1 cellular context compared by ENCODE assay signal in the genomic region with DNA sequence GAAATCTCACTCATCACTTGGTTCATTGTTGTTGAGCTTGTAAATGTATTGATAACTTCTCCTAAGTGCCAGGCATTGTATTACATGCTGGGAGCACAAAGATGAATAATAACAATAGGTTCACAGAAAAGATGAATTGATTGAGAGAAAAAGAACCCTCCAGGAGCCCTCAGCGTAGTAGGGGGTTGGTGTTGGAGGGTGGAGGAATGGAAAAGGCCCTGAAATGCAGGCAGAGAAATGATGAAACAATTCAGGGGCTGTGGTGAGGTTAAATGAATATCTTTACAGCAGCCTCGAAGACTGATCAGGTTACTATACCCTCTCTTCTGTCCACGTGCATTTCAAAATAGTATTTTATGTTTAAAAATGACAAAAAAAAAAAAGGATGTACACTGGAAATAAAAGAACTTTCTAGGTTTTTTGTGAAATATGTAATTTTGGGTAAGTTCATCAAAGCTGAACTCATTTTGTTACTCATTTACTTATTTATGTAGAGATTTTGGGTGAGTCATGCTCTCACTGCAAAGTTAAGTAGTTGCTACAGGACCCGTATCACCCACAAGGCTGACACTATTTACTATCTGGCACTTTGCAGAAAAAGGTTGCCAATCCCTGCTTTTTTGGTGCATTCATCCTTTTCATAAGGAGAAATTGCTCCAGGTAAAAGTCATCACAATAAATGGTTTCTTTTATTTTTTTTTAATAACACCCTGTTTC.
TF ChIP-seq lines count a peak whose summit lies in the region.

No MANE protein-coding gene starts in this region.

TF ChIP-seq in H1, 55 proteins besides CTCF, POLR2A, EP300 and RAD21 (continued from another document):
- TF ChIP-seq, protein P1, sequence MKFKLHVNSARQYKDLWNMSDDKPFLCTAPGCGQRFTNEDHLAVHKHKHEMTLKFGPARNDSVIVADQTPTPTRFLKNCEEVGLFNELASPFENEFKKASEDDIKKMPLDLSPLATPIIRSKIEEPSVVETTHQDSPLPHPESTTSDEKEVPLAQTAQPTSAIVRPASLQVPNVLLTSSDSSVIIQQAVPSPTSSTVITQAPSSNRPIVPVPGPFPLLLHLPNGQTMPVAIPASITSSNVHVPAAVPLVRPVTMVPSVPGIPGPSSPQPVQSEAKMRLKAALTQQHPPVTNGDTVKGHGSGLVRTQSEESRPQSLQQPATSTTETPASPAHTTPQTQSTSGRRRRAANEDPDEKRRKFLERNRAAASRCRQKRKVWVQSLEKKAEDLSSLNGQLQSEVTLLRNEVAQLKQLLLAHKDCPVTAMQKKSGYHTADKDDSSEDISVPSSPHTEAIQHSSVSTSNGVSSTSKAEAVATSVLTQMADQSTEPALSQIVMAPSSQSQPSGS (IDR thresholded peaks at IDR 0.05; ENCODE audit: low read length) = no peak
- TF ChIP-seq RFX5 (IDR thresholded peaks at IDR 0.05; ENCODE audit: borderline replicate concordance, low read depth, low read length) (no peak), BCL11A (IDR thresholded peaks at IDR 0.05; ENCODE audit: low read depth in 2 of 2, low read length in 2 of 2) (no peak), SP2 (IDR thresholded peaks at IDR 0.05; ENCODE audit: low read length) (no peak), TCF12 (IDR thresholded peaks at IDR 0.05; ENCODE audit: low read depth, low read length) (no peak), SIX5 (IDR thresholded peaks at IDR 0.05; ENCODE audit: low read depth, low read length) (no peak), SIN3A (conservative IDR thresholded peaks at IDR 0.05 in 1 of 2, IDR thresholded peaks at IDR 0.05 in 1 of 2; ENCODE audit: low read depth in 1 of 2, low read length in 2 of 2) (no peak), CBX8 (IDR thresholded peaks at IDR 0.05; ENCODE audit: borderline replicate concordance, low read depth, low read length) (no peak)
- TF ChIP-seq, protein P2, sequence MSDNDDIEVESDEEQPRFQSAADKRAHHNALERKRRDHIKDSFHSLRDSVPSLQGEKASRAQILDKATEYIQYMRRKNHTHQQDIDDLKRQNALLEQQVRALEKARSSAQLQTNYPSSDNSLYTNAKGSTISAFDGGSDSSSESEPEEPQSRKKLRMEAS (IDR thresholded peaks at IDR 0.05) = no peak
